14 cellular contexts compared by ENCODE assay signal in the genomic region with DNA sequence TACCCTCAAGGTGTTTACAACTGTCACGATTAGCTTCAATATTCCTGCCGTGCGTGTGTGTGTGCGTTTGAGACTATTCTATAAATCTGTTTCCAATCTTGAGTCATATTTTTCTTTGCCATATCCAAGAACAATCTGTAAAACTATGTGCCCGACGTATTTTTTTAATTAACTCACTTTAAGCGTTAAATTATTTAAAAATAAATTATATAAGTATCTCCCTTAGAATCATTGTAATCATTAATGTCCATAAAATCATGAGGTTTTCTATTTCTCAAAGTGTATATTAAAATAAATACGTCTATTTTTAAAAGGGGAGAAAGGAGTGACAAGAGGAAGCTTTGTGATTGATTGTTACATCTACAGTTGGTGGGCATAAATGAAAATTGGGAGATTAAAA. TPM values are rescaled to one million over a fixed set of nuclear protein-coding genes. Genes with fewer than 3 reads are reported as not detected.
A peak's percentile ranks its signal among the peaks of the same experiment; 100 is the strongest.
DNase-seq lines count a peak whose midpoint lies in the region; ATAC-seq and TF ChIP-seq lines count a peak whose summit lies in the region.
"Had no signal": no experiment of that assay in that cellular context is flagged by ENCODE, and none has a peak within 500 bp of the region (broad histone marks: within the 10 kb centered on the region; RNA-seq: fewer than 3 reads in every experiment).

No MANE protein-coding gene starts in this region.

- POLR2A ChIA-PET in RWPE1 (lab: Yijun Ruan, JAX; ENCODE audit: low non-redundant PET) = no interaction called here

- no peak overlapping the region for H3K23ac ChIP-seq in mesenchymal stem cell (ENCODE audit: low read length in 2 of 2)
- no peak overlapping the region for H3K23ac ChIP-seq in H9 (ENCODE audit: insufficient read length, low read depth, low read length)

- H3K36me3 ChIP-seq in GM23248 (ENCODE audit: low read depth) = no peaks in the 10 kb centered on the region
- H3K36me3 ChIP-seq in breast epithelium = no peaks in the 10 kb centered on the region
- H3K36me3 ChIP-seq in mesenchymal stem cell (ENCODE audit: control insufficient read depth in 1 of 2, insufficient read depth in 2 of 2, low read depth in 1 of 2, low read length in 2 of 2) = no peaks in the 10 kb centered on the region
- H3K36me3 ChIP-seq in suprapubic skin = no peaks in the 10 kb centered on the region

- H3K27me3 ChIP-seq in GM23248 (replicated peaks; ENCODE audit: insufficient read depth) (no peaks in the 10 kb centered on the region), breast epithelium (no peaks in the 10 kb centered on the region), mesenchymal stem cell (ENCODE audit: control insufficient read depth in 1 of 2, insufficient read depth in 1 of 2, low read length in 2 of 2) (no peaks in the 10 kb centered on the region), suprapubic skin (no peaks in the 10 kb centered on the region), H9 (ENCODE audit: insufficient read depth, low read length) (no peaks in the 10 kb centered on the region)

- CTCF ChIA-PET in RWPE1 (lab: Yijun Ruan, JAX) = interaction anchor here (0.6 kb wide), 2 partner anchors 419 to 741 kb away, joined by 3 to 4 read pairs; no protein-coding TSS in a partner anchor

- no peak overlapping the region for H4K5ac ChIP-seq in H9 (ENCODE audit: insufficient read length, low read depth, low read length)

- H3K14ac ChIP-seq in mesenchymal stem cell (ENCODE audit: low read length in 2 of 2) (no peak overlapping the region), H9 (ENCODE audit: insufficient read depth, low read length) (no peak overlapping the region)

- H4K20me1 ChIP-seq in GM23248 (ENCODE audit: insufficient read depth) (no peaks in the 10 kb centered on the region), H9 (ENCODE audit: control insufficient read depth, insufficient read depth, insufficient read length) (no peaks in the 10 kb centered on the region)

- H3K9me3 ChIP-seq in GM23248 (ENCODE audit: low read depth) (no peaks in the 10 kb centered on the region), breast epithelium (no peaks in the 10 kb centered on the region), mesenchymal stem cell (ENCODE audit: control insufficient read depth, low read length) (no peaks in the 10 kb centered on the region), suprapubic skin (no peaks in the 10 kb centered on the region), H9 (ENCODE audit: control insufficient read depth, low read depth, low read length) (no peaks in the 10 kb centered on the region)

- H2BK20ac ChIP-seq in H9 (ENCODE audit: low read depth, low read length, poor library complexity, severe bottlenecking) = no peak overlapping the region

- H3K4ac ChIP-seq in mesenchymal stem cell (ENCODE audit: low read depth in 1 of 2, low read length in 2 of 2) (no peak overlapping the region), H9 (ENCODE audit: low read depth, low read length) (no peak overlapping the region)

- H3K27me3 Mint-ChIP-seq in H9 (ENCODE audit: low read depth) = peaks cover 1% of the 10 kb centered on the region; the same call in 1 of the 2 replicates
- H3K27me3 Mint-ChIP-seq: activated T-cell treated with anti-CD3 and anti-CD28 coated beads, Interleukin-2, amount 50 U/mL, for 24 hours; T-cell had no signal

- no peak overlapping the region for H2BK120ac ChIP-seq in mesenchymal stem cell (ENCODE audit: low read depth, low read length)
- H2BK120ac ChIP-seq in H9 (ENCODE audit: low read depth, low read length, poor library complexity, severe bottlenecking) = no peak overlapping the region

- peak overlapping the region; percentile 37 for H3K27ac ChIP-seq in GM23248
- H3K27ac ChIP-seq in breast epithelium = peak overlapping the region; percentile 95 to 97
- no peak overlapping the region for H3K27ac ChIP-seq in mesenchymal stem cell (ENCODE audit: low read length, poor library complexity, severe bottlenecking)
- peak overlapping the region; percentile 96 for H3K27ac ChIP-seq in suprapubic skin
- H3K27ac ChIP-seq in RWPE1 = no peak overlapping the region
- H3K27ac ChIP-seq in H9 (ENCODE audit: insufficient read length, low read depth, low read length) = no peak overlapping the region

- no peak overlapping the region for H3K4me3 Mint-ChIP-seq in H9

- H3K79me2 ChIP-seq in GM23248 (ENCODE audit: insufficient read depth) (no peaks in the 10 kb centered on the region), H9 (ENCODE audit: insufficient read depth, low read length) (peaks cover 2% of the 10 kb centered on the region; the same call in 1 of the 2 replicates)

- H3F3A ChIP-seq in GM23248 (ENCODE audit: insufficient read depth) = no peaks in the 10 kb centered on the region; the same call in 1 of the 2 replicates

- H3K4me1 ChIP-seq in GM23248 (ENCODE audit: insufficient read depth) (peaks cover 13% of the 10 kb centered on the region; the same call in 1 of the 2 replicates), breast epithelium (peaks cover 0 to 7% of the 10 kb centered on the region in 2 donors), mesenchymal stem cell (ENCODE audit: control insufficient read depth, insufficient read depth, low read depth, low read length) (peaks cover 3% of the 10 kb centered on the region), suprapubic skin (peaks cover 56% of the 10 kb centered on the region), H9 (ENCODE audit: insufficient read depth, low read length) (peaks cover 7% of the 10 kb centered on the region; the same call in 1 of the 2 replicates)

- intact Hi-C loops in breast epithelium (cut with DNase I; ENCODE audit: low total_unique reads) = no loop called here

- H3K9ac ChIP-seq in GM23248 (no peak overlapping the region), mesenchymal stem cell (ENCODE audit: low read length) (peak overlapping the region; percentile 37), H9 (ENCODE audit: extremely low read depth, insufficient read length, low read length) (no peak overlapping the region)

- ATAC-seq in GM21619 (IDR thresholded peaks at IDR 0.05; ENCODE audit: unreplicated experiment) = no peak
- ATAC-seq: T-cell had no signal

- H2AFZ ChIP-seq in GM23248 (no peak overlapping the region), mesenchymal stem cell (ENCODE audit: low read depth, low read length) (no peak overlapping the region), H9 (ENCODE audit: low read length) (no peak overlapping the region)

- no peak overlapping the region for H2BK12ac ChIP-seq in mesenchymal stem cell (ENCODE audit: low read length in 2 of 2)
- no peak overlapping the region for H2BK12ac ChIP-seq in H9 (ENCODE audit: insufficient read length, low read depth, low read length)

- H4K91ac ChIP-seq in mesenchymal stem cell (ENCODE audit: low read length) (no peak overlapping the region), H9 (ENCODE audit: insufficient read length, low read depth, low read length) (no peak overlapping the region)

- peaks cover 44 to 59% of the 10 kb centered on the region in 2 experiments for H3K4me1 Mint-ChIP-seq in H9

- no peak for TF ChIP-seq POLR2A in breast epithelium (IDR thresholded peaks at IDR 0.05)
- TF ChIP-seq POLR2A in suprapubic skin (IDR thresholded peaks at IDR 0.05) = no peak

- TF ChIP-seq CTCF in breast epithelium (IDR thresholded peaks at IDR 0.05) = no peak
- TF ChIP-seq CTCF in suprapubic skin (IDR thresholded peaks at IDR 0.05) = no peak
- TF ChIP-seq CTCF in RWPE1 (conservative IDR thresholded peaks at IDR 0.05; ENCODE audit: low read depth) = no peak
- TF ChIP-seq CTCF in H9 (conservative IDR thresholded peaks at IDR 0.05) = no peak

- H3K4me2 ChIP-seq in GM23248 (ENCODE audit: unreplicated experiment) (peak overlapping the region; percentile 5), mesenchymal stem cell (ENCODE audit: low read length, poor library complexity, severe bottlenecking) (no peak overlapping the region), H9 (ENCODE audit: insufficient read depth, insufficient read length, low read length) (no peak overlapping the region)

- no peak overlapping the region for H4K8ac ChIP-seq in mesenchymal stem cell (ENCODE audit: low read length)
- no peak overlapping the region for H4K8ac ChIP-seq in H9 (replicated peaks; ENCODE audit: insufficient read length, low read depth, low read length)

- in situ Hi-C loops in GM23248 (cut with MboI) = no loop called here

- H3K56ac ChIP-seq in H9 (ENCODE audit: insufficient read length, low read depth, low read length) = no peak overlapping the region

- H2BK15ac ChIP-seq in mesenchymal stem cell (ENCODE audit: low read depth, poor library complexity, severe bottlenecking) (no peak overlapping the region), H9 (ENCODE audit: low read depth, low read length) (no peak overlapping the region)

- peaks cover 14 to 23% (median 16%) of the 10 kb centered on the region in 3 experiments for H3K36me3 Mint-ChIP-seq in H9 (ENCODE audit: insufficient read depth in 1 of 3, low read depth in 3 of 3)

- H3K27ac Mint-ChIP-seq in H9 = no peak overlapping the region; a peak in 1 of 7 replicates
- H3K27ac Mint-ChIP-seq: activated T-cell treated with anti-CD3 and anti-CD28 coated beads, Interleukin-2, amount 50 U/mL, for 24 hours; T-cell had no signal

- H3K18ac ChIP-seq in mesenchymal stem cell (ENCODE audit: low read depth in 1 of 2, low read length in 2 of 2) (no peak overlapping the region), H9 (ENCODE audit: insufficient read length, low read depth, low read length) (no peak overlapping the region)

- 21 to 26% methylated on average over 8 of the region's 8 CpGs for WGBS in GM23248 (ENCODE audit: low coverage in 1 of 2, low lambda C conversion rate in 2 of 2, missing lambda C conversion rate in 2 of 2), 2 experiments
- 99% methylated on average over 4 of the region's 8 CpGs for whole genome bisulfite sequencing in mesenchymal stem cell
- WGBS in suprapubic skin = 22% methylated on average over 8 of the region's 8 CpGs
- WGBS in H9 (ENCODE audit: extremely low coverage, insufficient read length, low lambda C conversion rate) = 100% methylated on average over 2 of the region's 8 CpGs

- peaks cover 7% of the 10 kb centered on the region for H3K23me2 ChIP-seq in H9 (ENCODE audit: insufficient read length, low read depth, low read length, poor library complexity, severe bottlenecking)

- H2BK5ac ChIP-seq in mesenchymal stem cell (ENCODE audit: low read depth, low read length, poor library complexity, severe bottlenecking) (no peak overlapping the region), H9 (ENCODE audit: insufficient read length, low read length) (no peak overlapping the region)

- no peak overlapping the region for H3T11ph ChIP-seq in H9 (ENCODE audit: low read length)

- H3K79me1 ChIP-seq in mesenchymal stem cell (replicated peaks; ENCODE audit: low read length, poor library complexity, severe bottlenecking) (peaks cover 16% of the 10 kb centered on the region), H9 (ENCODE audit: insufficient read depth, low read depth, low read length, poor library complexity, severe bottlenecking) (no peaks in the 10 kb centered on the region)

- no peaks in the 10 kb centered on the region for H3K9me2 ChIP-seq in GM23248 (ENCODE audit: insufficient read depth)

- TF ChIP-seq EP300 in suprapubic skin (IDR thresholded peaks at IDR 0.05) = no peak

- H2AK5ac ChIP-seq in mesenchymal stem cell (ENCODE audit: low read length, severe bottlenecking) = no peak overlapping the region
- H2AK5ac ChIP-seq in H9 (ENCODE audit: insufficient read length, low read length) = no peak overlapping the region

- H3K4me3 ChIP-seq in GM23248 (no peak overlapping the region), breast epithelium (peak overlapping the region in 2 of 3 donors; percentile 68 to 84), mesenchymal stem cell (ENCODE audit: insufficient read depth in 1 of 2, low read depth in 1 of 2, low read length in 2 of 2) (no peak overlapping the region), suprapubic skin (peak overlapping the region; percentile 89)

- DNase-seq in GM23248 (peak; percentile 23), breast epithelium (ENCODE audit: low spot score in 2 of 2) (no peak), mesenchymal stem cell (no peak), suprapubic skin (ENCODE audit: low spot score in 2 of 2) (no peak), RWPE1 (ENCODE audit: low spot score) (no peak), H9 (no peak)
- no peak for DNase-seq in activated naive CD4-positive, alpha-beta T cell treated with Interleukin-2 at 50 U/mL for 16 hours
- DNase-seq: activated CD4-positive, alpha-beta T cell treated with anti-CD3 and anti-CD28 coated beads, Interleukin-2, amount 50 U/mL, for 48 hours; activated T-cell treated with anti-CD3 and anti-CD28 coated beads, Interleukin-2, amount 50 U/mL, for 24 hours; COR-L47; NCI-H1436; RPMI8226; T-cell had no signal

- no peaks in the 10 kb centered on the region for H3K9me3 Mint-ChIP-seq in H9
- H3K9me3 Mint-ChIP-seq: activated T-cell treated with anti-CD3 and anti-CD28 coated beads, Interleukin-2, amount 50 U/mL, for 24 hours; T-cell had no signal

RNA-seq across cellular contexts. Expression of a gene that starts 2.9 kb away (rescaled TPM):
- total RNA-seq in GM23248 (2014; rRNA removed; shearing (Covaris generic)) = 6.1 and 12.5 TPM in 2 replicates
- polyA plus RNA-seq in GM23248 (2016; fragmentation: Nextera tagmentation; extraction: Ambion mirVana) = 7.0 and 7.2 TPM in 2 replicates
- 10 to 100 TPM; 35.1 to 58.7 (median 46.7) TPM for total RNA-seq in breast epithelium
- polyA plus RNA-seq in mesenchymal stem cell (2013, experiment 1 of 2) = 7.5 TPM
- polyA plus RNA-seq in mesenchymal stem cell (2013, experiment 2 of 2) = 8.5 TPM
- total RNA-seq in suprapubic skin = 10 to 100 TPM; 13.4 to 27.4 (median 21.0) TPM
- 28.6 and 29.1 TPM in 2 replicates for total RNA-seq in H9 (2021)

Comparison
In these comparisons a context has a peak if more than half of its experiments do, and no peak if none do; other contexts are left out.
1. H3K27ac ChIP-seq: peak in GM23248 (single experiment), breast epithelium (2 of 2) and suprapubic skin (single experiment); none in mesenchymal stem cell (single experiment), RWPE1 (single experiment) and H9 (single experiment).
2. H3K4me3 ChIP-seq: peak in breast epithelium (2 of 3) and suprapubic skin (single experiment); none in GM23248 (single experiment) and mesenchymal stem cell (0 of 2).